In the genomic region with DNA sequence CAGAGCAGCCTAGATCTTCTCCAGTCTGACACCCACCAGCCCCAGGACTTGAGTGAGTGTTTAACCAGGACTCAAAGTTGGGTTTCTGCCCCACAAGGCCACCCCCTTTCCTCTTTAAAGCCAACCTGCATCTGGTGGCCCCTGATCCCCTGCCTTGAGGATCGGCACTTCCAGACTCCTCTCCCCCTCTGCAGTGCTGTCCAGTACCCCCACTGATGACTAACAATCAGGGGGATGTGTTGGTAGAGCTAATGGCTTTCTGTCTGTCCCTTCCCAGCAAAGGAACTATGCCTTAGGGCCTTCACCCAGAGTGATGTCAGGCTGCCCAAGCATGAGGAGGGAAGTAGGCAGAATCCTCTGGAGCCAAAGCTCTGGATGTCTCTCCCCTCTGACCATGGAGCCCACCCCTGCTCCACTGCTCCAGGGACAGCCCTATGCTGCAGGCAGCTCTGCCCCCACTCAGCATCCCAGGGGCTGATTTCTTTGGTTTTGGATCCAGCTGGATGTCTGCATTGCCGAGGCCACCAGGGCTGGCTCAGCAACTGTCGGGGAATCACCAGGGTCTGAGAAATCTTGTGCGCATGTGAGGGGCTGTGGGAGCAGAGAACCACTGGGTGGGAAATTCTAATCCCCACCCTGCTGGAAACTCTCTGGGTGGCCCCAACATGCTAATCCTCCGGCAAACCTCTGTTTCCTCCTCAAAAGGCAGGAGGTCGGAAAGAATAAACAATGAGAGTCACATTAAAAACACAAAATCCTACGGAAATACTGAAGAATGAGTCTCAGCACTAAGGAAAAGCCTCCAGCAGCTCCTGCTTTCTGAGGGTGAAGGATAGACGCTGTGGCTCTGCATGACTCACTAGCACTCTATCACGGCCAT, we compare ENCODE assay signal across 1 cellular context.
TF ChIP-seq lines count a peak whose summit lies in the region.

No MANE protein-coding gene starts in this region.

TF ChIP-seq in IMR-90, 13 proteins besides CTCF, POLR2A, EP300 and RAD21:
- TF ChIP-seq MAFK (IDR thresholded peaks at IDR 0.05; ENCODE audit: low read depth, low read length), result no peak
- TF ChIP-seq RCOR1 (IDR thresholded peaks at IDR 0.05; ENCODE audit: insufficient replicate concordance, low read length), result peak; percentile 50
- TF ChIP-seq FOS (IDR thresholded peaks at IDR 0.05; ENCODE audit: low read depth, low read length), result peak; percentile 64
- TF ChIP-seq MAZ (IDR thresholded peaks at IDR 0.05; ENCODE audit: borderline replicate concordance, low read depth, low read length), result 0 out of 2 replicates have a peak, but pooled peaks have one; percentile 16
- no peak for TF ChIP-seq BHLHE40 (IDR thresholded peaks at IDR 0.05; ENCODE audit: low read depth, low read length)
